21 cellular contexts compared by ENCODE assay signal in the genomic region with DNA sequence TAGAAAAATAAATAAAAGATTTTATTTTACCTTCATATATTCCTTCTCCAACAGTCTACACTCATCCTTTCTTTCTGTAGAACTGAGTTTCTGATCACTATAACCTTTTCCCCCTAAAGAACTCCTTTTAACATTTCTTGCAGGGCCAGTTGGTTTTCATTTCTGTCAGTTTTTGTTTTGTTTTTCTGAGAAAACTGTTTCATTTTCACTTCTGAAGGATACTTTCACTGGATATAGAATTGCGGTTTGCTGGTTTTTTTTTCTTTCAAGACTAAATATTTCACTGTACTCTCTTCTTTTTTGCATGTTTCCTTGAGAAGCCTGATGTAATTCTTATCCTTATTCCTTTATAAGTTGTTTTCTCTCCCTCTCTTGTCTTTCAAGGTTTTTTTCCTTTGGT.
DNase-seq lines count a peak whose midpoint lies in the region; ATAC-seq and FAIRE-seq lines count a peak whose summit lies in the region.
"Had no signal": no experiment of that assay in that cellular context is flagged by ENCODE, and none has a peak within 500 bp of the region (broad histone marks: within the 10 kb centered on the region; RNA-seq: fewer than 3 reads in every experiment).

No MANE protein-coding gene starts in this region.

- H3K27ac Mint-ChIP-seq in activated T-helper 17 cell treated with anti-CD3 and anti-CD28 coated beads, Interleukin-2, amount 50 U/mL, for 72 hours = no peak overlapping the region
- H3K27ac Mint-ChIP-seq: memory B cell, neural progenitor cell had no signal

- no peaks in the 10 kb centered on the region for H3K27me3 Mint-ChIP-seq in activated T-helper 17 cell treated with anti-CD3 and anti-CD28 coated beads, Interleukin-2, amount 50 U/mL, for 72 hours
- H3K27me3 Mint-ChIP-seq: memory B cell had no signal

- no peaks in the 10 kb centered on the region for H3K9me3 Mint-ChIP-seq in activated T-helper 17 cell treated with anti-CD3 and anti-CD28 coated beads, Interleukin-2, amount 50 U/mL, for 72 hours
- H3K9me3 Mint-ChIP-seq: memory B cell had no signal

- no peak overlapping the region for H3K4me3 ChIP-seq in SJCRH30
- H3K4me3 ChIP-seq: cardiac muscle cell, heart left ventricle, neural progenitor cell had no signal

- ATAC-seq in HG03066 (IDR thresholded peaks at IDR 0.05; ENCODE audit: low read depth, unreplicated experiment) = peak; percentile 58
- ATAC-seq in activated T-helper 17 cell treated with anti-CD3 and anti-CD28 coated beads, Interleukin-2, amount 50 U/mL, for 72 hours (replicated peaks) = peak; percentile 35
- ATAC-seq: heart left ventricle had no signal

- peak overlapping the region; percentile 20 for H3K4me3 Mint-ChIP-seq in activated T-helper 17 cell treated with anti-CD3 and anti-CD28 coated beads, Interleukin-2, amount 50 U/mL, for 72 hours
- H3K4me3 Mint-ChIP-seq: memory B cell, neural progenitor cell had no signal

- no peaks in the 10 kb centered on the region for H3K36me3 ChIP-seq in SJCRH30
- H3K36me3 ChIP-seq: cardiac muscle cell, heart left ventricle, neural progenitor cell had no signal

- FAIRE-seq in A204.1 (lab: Jason Lieb, UNC) = peak; percentile 30
- peak; percentile 50 for FAIRE-seq in GM18507 (lab: Jason Lieb, UNC)
- FAIRE-seq: G401.6 had no signal

- H3K27me3 ChIP-seq in SJCRH30 = no peaks in the 10 kb centered on the region
- H3K27me3 ChIP-seq: cardiac muscle cell, heart left ventricle, neural progenitor cell had no signal

- no peaks in the 10 kb centered on the region for H3K4me1 ChIP-seq in SJCRH30
- H3K4me1 ChIP-seq: Caco-2, neural progenitor cell had no signal

- H3K9me3 ChIP-seq in SJCRH30 (replicated peaks) = no peaks in the 10 kb centered on the region
- H3K9me3 ChIP-seq: Caco-2, heart left ventricle had no signal

- H3K27ac ChIP-seq in SJCRH30 = no peak overlapping the region
- H3K27ac ChIP-seq: cardiac muscle cell, heart left ventricle, neural progenitor cell had no signal

- H3K4me1 Mint-ChIP-seq in activated T-helper 17 cell treated with anti-CD3 and anti-CD28 coated beads, Interleukin-2, amount 50 U/mL, for 72 hours = peaks cover 4% of the 10 kb centered on the region

- H3K36me3 Mint-ChIP-seq in activated T-helper 17 cell treated with anti-CD3 and anti-CD28 coated beads, Interleukin-2, amount 50 U/mL, for 72 hours (ENCODE audit: low read depth) = no peaks in the 10 kb centered on the region
- H3K36me3 Mint-ChIP-seq: memory B cell had no signal

- no peak for DNase-seq in GM18507 (ENCODE audit: extremely low spot score, insufficient read length, low read depth)
- no peak for DNase-seq in SJCRH30
- no peak for DNase-seq in NCI-H2171 treated with DMSO at 0.1 percent for 48 hours (lab: John Stamatoyannopoulos, UW)
- DNase-seq in EL = no peak
- no peak for DNase-seq in AG08396 (ENCODE audit: low spot score)
- DNase-seq: activated CD4-positive, CD25-positive, alpha-beta regulatory T cell treated with anti-CD3 and anti-CD28 coated beads, Interleukin-2, amount 50 U/mL, for 72 hours; activated CD8-positive, alpha-beta memory T cell treated with anti-CD3 and anti-CD28 coated beads, Interleukin-2, amount 50 U/mL, for 48 hours; AML-193; Caco-2; effector CD4-positive, alpha-beta T cell; heart left ventricle; Kasumi-1; NCI-H1694; NCI-H446 treated with DMSO at 0.1 percent for 48 hours had no signal
